In the genomic region with DNA sequence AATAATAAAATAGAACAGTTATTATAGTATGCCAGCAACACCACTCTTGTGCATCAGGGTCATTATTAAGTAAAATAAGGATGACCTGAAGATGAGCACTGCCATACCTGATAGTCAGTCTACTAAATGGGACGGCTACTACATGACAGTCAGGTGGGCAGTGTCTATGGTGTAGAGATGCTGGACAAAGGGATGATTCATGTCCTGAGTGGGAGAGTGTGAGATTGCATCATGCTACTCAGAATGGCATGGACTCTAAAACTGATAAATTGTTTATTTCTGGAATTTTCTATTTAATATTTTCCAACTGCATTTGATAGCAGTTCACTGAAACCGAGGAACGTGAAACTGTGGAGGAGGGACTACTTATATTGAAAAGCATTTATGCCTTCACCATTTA, we compare ENCODE assay signal across 14 cellular contexts. TPM values are rescaled to one million over a fixed set of nuclear protein-coding genes. Genes with fewer than 3 reads are reported as not detected.
A peak's percentile ranks its signal among the peaks of the same experiment; 100 is the strongest.
DNase-seq lines count a peak whose midpoint lies in the region; FAIRE-seq and TF ChIP-seq lines count a peak whose summit lies in the region.
"Had no signal": no experiment of that assay in that cellular context is flagged by ENCODE, and none has a peak within 500 bp of the region (broad histone marks: within the 10 kb centered on the region; RNA-seq: fewer than 3 reads in every experiment).

No MANE protein-coding gene starts in this region.

- POLR2A ChIA-PET in MCF 10A (lab: Yijun Ruan, JAX) = interaction anchor here (1.2 kb wide), 1 partner anchor 538 kb away, joined by 3 read pairs; the partner anchor contains the start of gene TMEM242

- no peaks in the 10 kb centered on the region for H3K36me3 Mint-ChIP-seq in MCF 10A (ENCODE audit: insufficient read depth, unreplicated experiment)

- CTCF ChIA-PET in MCF 10A (lab: Yijun Ruan, JAX) = interaction anchor here (0.6 to 1.6 kb wide), 3 partner anchors 105 to 1629 kb away, joined by 3 to 5 read pairs (median 4); no protein-coding TSS in a partner anchor

- H3K79me2 ChIP-seq in smooth muscle cell (ENCODE audit: low read depth) = peaks cover 100% of the 10 kb centered on the region

- WGBS in smooth muscle cell (ENCODE audit: low lambda C conversion rate) = 67% methylated on average over 3 of the region's 3 CpGs

- H4K20me1 ChIP-seq in smooth muscle cell (ENCODE audit: low read depth) = peaks cover 100% of the 10 kb centered on the region

- no TSS peak for BruUV-seq in MCF 10A (replicated peaks; lab: Mats Ljungman, UMichigan)

- no peak overlapping the region for H3K9ac ChIP-seq in adipocyte (ENCODE audit: low read length)
- H3K9ac ChIP-seq in smooth muscle cell (ENCODE audit: low read depth) = no peak overlapping the region

- no peak overlapping the region for H3K4me3 Mint-ChIP-seq in MCF 10A (ENCODE audit: unreplicated experiment)
- H3K4me3 Mint-ChIP-seq: T-helper 17 cell had no signal

- peak; percentile 15 for FAIRE-seq in frontal cortex (lab: Jason Lieb, UNC)

- intact Hi-C loops in MCF 10A (cut with micrococcal nuclease) = no loop called here
- intact Hi-C loops in breast epithelium (cut with DNase I; ENCODE audit: low total_unique reads) = no loop called here

- H3K4me3 ChIP-seq in breast epithelium = no peak overlapping the region
- H3K4me3 ChIP-seq in adipocyte (ENCODE audit: low read length) = no peak overlapping the region
- no peak overlapping the region for H3K4me3 ChIP-seq in smooth muscle cell

- H3K27me3 ChIP-seq in breast epithelium (no peaks in the 10 kb centered on the region), adipocyte (replicated peaks; ENCODE audit: control insufficient read depth, insufficient read depth, low read length) (no peaks in the 10 kb centered on the region), smooth muscle cell (ENCODE audit: low read depth) (no peaks in the 10 kb centered on the region)

- H3K4me1 ChIP-seq in breast epithelium = no peaks in the 10 kb centered on the region
- peaks cover 35% of the 10 kb centered on the region for H3K4me1 ChIP-seq in adipocyte (ENCODE audit: control insufficient read depth, insufficient read depth, low read length)
- H3K4me1 ChIP-seq in smooth muscle cell (ENCODE audit: low read depth) = peaks cover 23% of the 10 kb centered on the region

- H3K9me3 Mint-ChIP-seq in MCF 10A (ENCODE audit: unreplicated experiment) = no peaks in the 10 kb centered on the region

- DNase-seq in MCF 10A (ENCODE audit: unreplicated experiment) (peak; percentile 59), breast epithelium (ENCODE audit: low spot score in 2 of 2) (no peak), adipocyte (ENCODE audit: low read depth) (peak; percentile 65), frontal cortex (ENCODE audit: low spot score in 2 of 2) (no peak), smooth muscle cell (lab: John Stamatoyannopoulos, UW; ENCODE audit: unreplicated experiment) (no peak), retina (no peak), GM19238 (ENCODE audit: insufficient read length, low spot score) (no peak), hippocampal formation (lab: John Stamatoyannopoulos, UW) (no peak)
- DNase-seq: activated CD4-positive, alpha-beta T cell treated with anti-CD3 and anti-CD28 coated beads, Interleukin-2, amount 50 U/mL, for 4 hours; activated effector memory CD4-positive, alpha-beta T cell treated with anti-CD3 and anti-CD28 coated beads, Interleukin-2, amount 50 U/mL, for 16 hours; central memory CD4-positive, alpha-beta T cell; H7; NCI-H187; T-helper 17 cell had no signal

- no peak for TF ChIP-seq POLR2A in breast epithelium (IDR thresholded peaks at IDR 0.05)

- H3K9me3 ChIP-seq in breast epithelium (no peaks in the 10 kb centered on the region), adipocyte (ENCODE audit: control insufficient read depth, low read length) (no peaks in the 10 kb centered on the region), smooth muscle cell (replicated peaks; ENCODE audit: low read depth) (no peaks in the 10 kb centered on the region)

- H3K27ac Mint-ChIP-seq in MCF 10A (ENCODE audit: low read depth, unreplicated experiment) = peak overlapping the region; percentile 16
- H3K27ac Mint-ChIP-seq: T-helper 17 cell had no signal

- H2AFZ ChIP-seq in smooth muscle cell (ENCODE audit: low read depth) = no peak overlapping the region

- H3K36me3 ChIP-seq in breast epithelium (no peaks in the 10 kb centered on the region), adipocyte (ENCODE audit: control insufficient read depth, insufficient read depth, low read length, severe bottlenecking) (no peaks in the 10 kb centered on the region), smooth muscle cell (ENCODE audit: low read depth) (no peaks in the 10 kb centered on the region)

- H3K27ac ChIP-seq in breast epithelium (no peak overlapping the region), smooth muscle cell (ENCODE audit: low read depth) (peak overlapping the region; percentile 38)

- no peaks in the 10 kb centered on the region for H3K27me3 Mint-ChIP-seq in MCF 10A (ENCODE audit: insufficient read depth, unreplicated experiment)
- H3K27me3 Mint-ChIP-seq: T-helper 17 cell had no signal

- H3K4me1 Mint-ChIP-seq in MCF 10A (ENCODE audit: insufficient read depth, unreplicated experiment) = peaks cover 24% of the 10 kb centered on the region

- TF ChIP-seq CTCF in MCF 10A (IDR thresholded peaks at IDR 0.05; ENCODE audit: unreplicated experiment) (no peak), breast epithelium (IDR thresholded peaks at IDR 0.05) (no peak), smooth muscle cell (IDR thresholded peaks at IDR 0.05; ENCODE audit: borderline replicate concordance, insufficient read depth, poor library complexity, severe bottlenecking) (no peak)

- H3K4me2 ChIP-seq in smooth muscle cell = peak overlapping the region; percentile 54

- peaks cover 7% of the 10 kb centered on the region for H3F3A ChIP-seq in smooth muscle cell (ENCODE audit: low read depth)

RNA-seq across cellular contexts. Expression of gene SNX9, which starts 38.8 kb away (rescaled TPM):
- 33.1 and 37.4 TPM in 2 replicates for total RNA-seq in MCF 10A (2022)
- total RNA-seq in breast epithelium = 10 to 100 TPM; 61.6 to 83.2 (median 75.7) TPM
- total RNA-seq in frontal cortex = 14.7 TPM
- total RNA-seq in smooth muscle cell = 29.0 and 34.8 TPM in 2 replicates
- polyA plus RNA-seq in smooth muscle cell = 27.6 and 28.9 TPM in 2 replicates

Comparison
In these comparisons a context has a peak if more than half of its experiments do, and no peak if none do; other contexts are left out.
1. DNase-seq: peak in MCF 10A (single experiment) and adipocyte (single experiment); none in breast epithelium (0 of 2), frontal cortex (0 of 2), smooth muscle cell (single experiment), retina (single experiment), GM19238 (single experiment) and hippocampal formation (0 of 2).